10 cellular contexts compared by ENCODE assay signal in the genomic region with DNA sequence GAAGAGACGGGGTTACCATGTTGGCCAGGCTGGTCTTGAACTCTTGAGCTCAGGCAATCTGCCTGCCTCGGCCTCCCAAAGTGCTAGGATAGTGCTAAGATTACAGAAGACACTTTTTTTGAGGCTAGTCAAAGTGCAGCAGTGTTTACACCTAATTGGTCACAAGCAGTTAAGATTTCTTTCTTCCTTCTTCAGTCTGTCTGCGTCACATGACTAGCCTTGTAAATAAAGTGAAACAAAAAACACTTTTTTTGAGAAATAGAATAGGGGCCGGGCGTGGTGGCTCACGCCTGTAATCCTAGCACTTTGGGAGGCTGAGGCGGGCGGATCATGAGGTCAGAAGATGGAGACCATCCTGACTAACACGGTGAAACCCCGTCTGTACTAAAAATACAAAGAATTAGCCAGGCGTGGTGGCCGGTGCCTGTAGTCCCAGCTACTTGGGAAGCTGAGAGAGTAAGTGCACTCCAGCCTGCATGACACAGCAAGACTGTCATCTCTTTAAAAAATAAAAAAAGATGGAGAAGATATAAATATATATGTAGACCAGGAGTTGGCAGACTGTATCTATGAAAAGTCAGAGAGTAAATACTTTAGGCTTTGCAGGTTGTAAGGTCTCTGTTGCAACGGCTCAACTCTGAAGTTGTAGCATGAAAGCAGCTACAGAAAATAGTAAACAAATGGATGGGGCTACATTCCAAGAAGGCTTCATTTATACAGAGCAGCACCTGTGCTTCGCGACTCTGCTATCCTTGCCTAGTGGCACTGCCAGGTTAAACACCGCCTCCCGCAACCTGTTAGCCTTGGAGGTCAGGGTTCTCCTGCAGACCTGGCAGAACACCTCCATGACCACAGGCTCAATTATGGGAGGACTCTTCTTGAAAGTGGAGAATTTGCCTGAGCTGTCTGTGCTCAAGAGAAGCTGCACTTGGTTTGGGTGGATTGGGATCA.
DNase-seq lines count a peak whose midpoint lies in the region; ATAC-seq lines count a peak whose summit lies in the region.
"Had no signal": no experiment of that assay in that cellular context is flagged by ENCODE, and none has a peak within 500 bp of the region (broad histone marks: within the 10 kb centered on the region; RNA-seq: fewer than 3 reads in every experiment).

No MANE protein-coding gene starts in this region.

- peak; percentile 44 for DNase-seq in DMS79 treated with DMSO at 0.1 percent for 48 hours (lab: John Stamatoyannopoulos, UW)
- DNase-seq in NCI-H2171 treated with DMSO at 0.1 percent for 48 hours (lab: John Stamatoyannopoulos, UW), result peak; percentile 33
- no peak for DNase-seq in effector memory CD8-positive, alpha-beta T cell
- no peak for DNase-seq in dedifferentiated amniotic fluid mesenchymal stem cell (ENCODE audit: extremely low spot score)
- no peak for DNase-seq in activated CD8-positive, alpha-beta memory T cell treated with anti-CD3 and anti-CD28 coated beads for 24 hours
- DNase-seq: cortex of kidney; stimulated activated CD4-positive, alpha-beta T cell treated with anti-CD3 and anti-CD28 coated beads, Interleukin-12 subunit alpha, Interleukin-12 subunit beta, amount 100 ng/mL, for 4 hours had no signal

- peaks cover 43% of the 10 kb centered on the region for H3K36me3 Mint-ChIP-seq in effector memory CD8-positive, alpha-beta T cell (ENCODE audit: insufficient read depth)

- H3K4me3 Mint-ChIP-seq in effector memory CD8-positive, alpha-beta T cell, result peak overlapping the region; percentile 37 to 50

- ATAC-seq in effector memory CD8-positive, alpha-beta T cell (replicated peaks), result no peak
- ATAC-seq in GM21367 (IDR thresholded peaks at IDR 0.05; ENCODE audit: unreplicated experiment), result no peak

- peak overlapping the region in 16 of 21 experiments; percentile 2 to 77 (median 52) for H3K27ac ChIP-seq in skin epidermis
- H3K27ac ChIP-seq: vagina had no signal

- peaks cover 30 to 34% of the 10 kb centered on the region in 2 donors for H3K4me1 Mint-ChIP-seq in effector memory CD8-positive, alpha-beta T cell (ENCODE audit: low read depth in 2 of 2)

- peak overlapping the region; percentile 82 to 93 for H3K27ac Mint-ChIP-seq in effector memory CD8-positive, alpha-beta T cell

- H3K9me3 Mint-ChIP-seq in effector memory CD8-positive, alpha-beta T cell, result no peaks in the 10 kb centered on the region

- H3K27me3 Mint-ChIP-seq in effector memory CD8-positive, alpha-beta T cell, result no peaks in the 10 kb centered on the region

- H3K4me3 ChIP-seq in skin epidermis, result no peak overlapping the region
- H3K4me3 ChIP-seq: vagina had no signal

Comparison
In these comparisons a context has a peak if more than half of its experiments do, and no peak if none do; other contexts are left out.
1. DNase-seq: peak in DMS79 treated with DMSO at 0.1 percent for 48 hours (single experiment) and NCI-H2171 treated with DMSO at 0.1 percent for 48 hours (single experiment); none in effector memory CD8-positive, alpha-beta T cell (0 of 3), dedifferentiated amniotic fluid mesenchymal stem cell (single experiment) and activated CD8-positive, alpha-beta memory T cell treated with anti-CD3 and anti-CD28 coated beads for 24 hours (single experiment).